15 cellular contexts compared by ENCODE assay signal in the genomic region with DNA sequence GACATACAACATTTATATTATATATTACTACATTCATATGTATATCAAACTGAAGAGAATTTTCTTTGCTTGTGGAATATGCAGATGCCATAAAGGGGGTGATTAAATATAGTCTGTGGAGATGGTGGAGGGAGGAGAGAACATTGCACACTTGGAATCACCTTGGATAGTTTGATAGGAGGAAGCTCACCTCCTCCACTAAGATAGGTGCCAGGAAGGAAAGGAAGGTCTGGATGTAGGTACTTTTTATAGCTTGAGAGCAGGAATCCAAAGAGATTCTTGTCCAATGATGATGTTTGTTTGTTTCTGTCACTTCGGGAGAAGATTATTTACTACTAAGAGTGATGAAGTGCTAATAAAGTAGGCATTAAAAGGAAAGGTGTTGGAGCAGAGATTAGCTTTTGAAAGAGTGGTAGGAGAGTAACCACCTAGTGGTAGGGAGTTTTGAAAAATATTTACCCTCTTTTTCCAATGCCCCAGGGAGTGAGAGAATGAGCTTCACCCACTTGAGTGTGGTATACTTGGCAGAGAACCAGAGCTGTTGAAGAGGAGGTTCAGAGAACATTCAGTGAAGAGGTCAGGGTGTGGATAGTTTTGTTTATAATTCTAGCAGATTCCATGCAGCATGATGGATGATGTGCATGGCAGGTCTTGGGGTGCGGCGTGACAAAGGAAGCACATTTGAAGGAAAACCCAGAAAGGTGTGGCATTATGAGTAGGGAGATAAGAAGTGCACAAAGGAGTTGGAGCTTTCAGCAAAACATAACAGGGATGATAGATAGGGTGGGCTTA.
DNase-seq lines count a peak whose midpoint lies in the region; ATAC-seq, FAIRE-seq and TF ChIP-seq lines count a peak whose summit lies in the region.
"Had no signal": no experiment of that assay in that cellular context is flagged by ENCODE, and none has a peak within 500 bp of the region (broad histone marks: within the 10 kb centered on the region; RNA-seq: fewer than 3 reads in every experiment).

No MANE protein-coding gene starts in this region.

- H4K20me1 ChIP-seq in keratinocyte (ENCODE audit: control insufficient read depth, extremely low read depth, insufficient read depth, low read length) = no peaks in the 10 kb centered on the region

- no peak overlapping the region for H3K27ac ChIP-seq in keratinocyte (ENCODE audit: control insufficient read depth, insufficient read depth, low read length)
- H3K27ac ChIP-seq: gastrocnemius medialis, testis had no signal

- no peak overlapping the region for H2AFZ ChIP-seq in keratinocyte (ENCODE audit: control insufficient read depth, low read length)

- H3K36me3 ChIP-seq in adipocyte (ENCODE audit: control insufficient read depth, insufficient read depth, low read length, severe bottlenecking) = no peaks in the 10 kb centered on the region
- peaks cover 7 to 13% of the 10 kb centered on the region in 2 experiments for H3K36me3 ChIP-seq in keratinocyte (ENCODE audit: control insufficient read depth in 2 of 2, extremely low read depth in 1 of 2, insufficient read depth in 2 of 2, low read length in 2 of 2)
- H3K36me3 ChIP-seq: gastrocnemius medialis had no signal

- no peaks in the 10 kb centered on the region for H3K27me3 Mint-ChIP-seq in stimulated activated naive B cell treated with anti-CD40 and anti-IgM and Interleukin-4, amounts not matched to agents 10 μg/mL and 1 μg/mL and 100 μg/mL, for 72 hours
- H3K27me3 Mint-ChIP-seq: activated CD4-positive, alpha-beta T cell treated with anti-CD3 and anti-CD28 coated beads, Interleukin-2, amount 10 ng/mL, durations not matched to agents 7 days and 5 days; memory B cell had no signal

- no peak for TF ChIP-seq CTCF in keratinocyte (optimal IDR thresholded peaks at IDR 0.05 in 1 of 3, IDR thresholded peaks at IDR 0.05 in 1 of 3, conservative IDR thresholded peaks at IDR 0.05 in 1 of 3; ENCODE audit: extremely low read depth in 1 of 3, insufficient read depth in 2 of 3, low read length in 3 of 3)

- no peaks in the 10 kb centered on the region for H3K4me1 Mint-ChIP-seq in stimulated activated naive B cell treated with anti-CD40 and anti-IgM and Interleukin-4, amounts not matched to agents 10 μg/mL and 1 μg/mL and 100 μg/mL, for 72 hours
- H3K4me1 Mint-ChIP-seq: activated CD4-positive, alpha-beta T cell treated with anti-CD3 and anti-CD28 coated beads, Interleukin-2, amount 10 ng/mL, durations not matched to agents 7 days and 5 days; memory B cell had no signal

- no peak overlapping the region for H3K4me3 Mint-ChIP-seq in stimulated activated naive B cell treated with anti-CD40 and anti-IgM and Interleukin-4, amounts not matched to agents 10 μg/mL and 1 μg/mL and 100 μg/mL, for 72 hours
- H3K4me3 Mint-ChIP-seq: activated CD4-positive, alpha-beta T cell treated with anti-CD3 and anti-CD28 coated beads, Interleukin-2, amount 10 ng/mL, durations not matched to agents 7 days and 5 days; memory B cell had no signal

- H3K79me2 ChIP-seq in keratinocyte (ENCODE audit: control insufficient read depth, insufficient read depth, low read length) = no peaks in the 10 kb centered on the region

- FAIRE-seq in keratinocyte (lab: Jason Lieb, UNC) = peak; percentile 9

- dilution Hi-C loops in keratinocyte (cut with MboI; ENCODE audit: extremely low pct_ligation_motif_present, low sequenced_read_pairs) = no loop called here

- H3K9ac ChIP-seq in adipocyte (ENCODE audit: low read length) (no peak overlapping the region), keratinocyte (ENCODE audit: control insufficient read depth, extremely low read depth, insufficient read depth, low read length) (no peak overlapping the region)

- H3K9me3 Mint-ChIP-seq in stimulated activated naive B cell treated with anti-CD40 and anti-IgM and Interleukin-4, amounts not matched to agents 10 μg/mL and 1 μg/mL and 100 μg/mL, for 72 hours = peaks cover 4 to 9% of the 10 kb centered on the region in 2 donors

- no peak overlapping the region for H3K27ac Mint-ChIP-seq in stimulated activated naive B cell treated with anti-CD40 and anti-IgM and Interleukin-4, amounts not matched to agents 10 μg/mL and 1 μg/mL and 100 μg/mL, for 72 hours
- H3K27ac Mint-ChIP-seq: activated CD4-positive, alpha-beta T cell treated with anti-CD3 and anti-CD28 coated beads, Interleukin-2, amount 10 ng/mL, durations not matched to agents 7 days and 5 days; memory B cell had no signal

- H3K27me3 ChIP-seq in adipocyte (replicated peaks; ENCODE audit: control insufficient read depth, insufficient read depth, low read length) (no peaks in the 10 kb centered on the region), keratinocyte (ENCODE audit: control insufficient read depth, extremely low read depth, insufficient read depth, low read length) (no peaks in the 10 kb centered on the region)
- H3K27me3 ChIP-seq: gastrocnemius medialis, testis had no signal

- H3K9me3 ChIP-seq in adipocyte (ENCODE audit: control insufficient read depth, low read length) (no peaks in the 10 kb centered on the region), keratinocyte (ENCODE audit: control insufficient read depth, low read depth, low read length) (no peaks in the 10 kb centered on the region)
- H3K9me3 ChIP-seq: gastrocnemius medialis, testis had no signal

- no peak for ATAC-seq in HG02571 (IDR thresholded peaks at IDR 0.05; ENCODE audit: unreplicated experiment)
- no peak for ATAC-seq in stimulated activated naive B cell treated with anti-CD40 and anti-IgM and Interleukin-4, amounts not matched to agents 10 μg/mL and 1 μg/mL and 100 μg/mL, for 72 hours (replicated peaks)
- ATAC-seq: gastrocnemius medialis had no signal

- H3K4me2 ChIP-seq in keratinocyte (ENCODE audit: control insufficient read depth, extremely low read depth, insufficient read depth, low read depth, low read length) = no peak overlapping the region

- DNase-seq in COR-L47 (lab: John Stamatoyannopoulos, UW) = peak; percentile 33
- DNase-seq in NCI-H187 treated with DMSO at 0.1 percent for 48 hours (lab: John Stamatoyannopoulos, UW) = peak; percentile 77
- DNase-seq in adipocyte (ENCODE audit: low read depth) = peak; percentile 21
- no peak for DNase-seq in keratinocyte (ENCODE audit: low read depth, low spot score)
- DNase-seq in stimulated activated naive B cell treated with anti-CD40 and anti-IgM and Interleukin-4, amounts not matched to agents 10 μg/mL and 1 μg/mL and 100 μg/mL, for 72 hours = no peak
- no peak for DNase-seq in 8988T
- no peak for DNase-seq in activated CD4-positive, alpha-beta T cell treated with anti-CD3 and anti-CD28 coated beads, Interleukin-2, amount 50 U/mL, for 4 hours
- DNase-seq: ACHN; activated CD4-positive, alpha-beta T cell treated with anti-CD3 and anti-CD28 coated beads, Interleukin-2, amount 10 ng/mL, durations not matched to agents 7 days and 5 days; activated naive CD4-positive, alpha-beta T cell; gastrocnemius medialis; Karpas-422 had no signal

- H3K36me3 Mint-ChIP-seq in stimulated activated naive B cell treated with anti-CD40 and anti-IgM and Interleukin-4, amounts not matched to agents 10 μg/mL and 1 μg/mL and 100 μg/mL, for 72 hours = peaks cover 24 to 50% of the 10 kb centered on the region in 2 donors

- peaks cover 14% of the 10 kb centered on the region for H3K4me1 ChIP-seq in adipocyte (ENCODE audit: control insufficient read depth, insufficient read depth, low read length)
- no peaks in the 10 kb centered on the region for H3K4me1 ChIP-seq in keratinocyte (ENCODE audit: control insufficient read depth, extremely low read depth, insufficient read depth, low read length)

- H3K9me1 ChIP-seq in keratinocyte (ENCODE audit: control insufficient read depth, extremely low read depth, insufficient read depth, low read length) = no peaks in the 10 kb centered on the region

- H3K4me3 ChIP-seq in adipocyte (ENCODE audit: low read length) (no peak overlapping the region), keratinocyte (ENCODE audit: control insufficient read depth in 2 of 3, extremely low read depth in 1 of 3, insufficient read depth in 2 of 3, low read depth in 1 of 3, low read length in 3 of 3) (no peak overlapping the region)
- H3K4me3 ChIP-seq: gastrocnemius medialis, testis had no signal

Comparison
In these comparisons a context has a peak if more than half of its experiments do, and no peak if none do; other contexts are left out.
1. DNase-seq: peak in COR-L47 (single experiment), NCI-H187 treated with DMSO at 0.1 percent for 48 hours (single experiment) and adipocyte (single experiment); none in keratinocyte (single experiment), stimulated activated naive B cell treated with anti-CD40 and anti-IgM and Interleukin-4, amounts not matched to agents 10 μg/mL and 1 μg/mL and 100 μg/mL, for 72 hours (single experiment), 8988T (single experiment) and activated CD4-positive, alpha-beta T cell treated with anti-CD3 and anti-CD28 coated beads, Interleukin-2, amount 50 U/mL, for 4 hours (0 of 2).